Comparison of ENCODE assay signal across 8 cellular contexts in the genomic region with DNA sequence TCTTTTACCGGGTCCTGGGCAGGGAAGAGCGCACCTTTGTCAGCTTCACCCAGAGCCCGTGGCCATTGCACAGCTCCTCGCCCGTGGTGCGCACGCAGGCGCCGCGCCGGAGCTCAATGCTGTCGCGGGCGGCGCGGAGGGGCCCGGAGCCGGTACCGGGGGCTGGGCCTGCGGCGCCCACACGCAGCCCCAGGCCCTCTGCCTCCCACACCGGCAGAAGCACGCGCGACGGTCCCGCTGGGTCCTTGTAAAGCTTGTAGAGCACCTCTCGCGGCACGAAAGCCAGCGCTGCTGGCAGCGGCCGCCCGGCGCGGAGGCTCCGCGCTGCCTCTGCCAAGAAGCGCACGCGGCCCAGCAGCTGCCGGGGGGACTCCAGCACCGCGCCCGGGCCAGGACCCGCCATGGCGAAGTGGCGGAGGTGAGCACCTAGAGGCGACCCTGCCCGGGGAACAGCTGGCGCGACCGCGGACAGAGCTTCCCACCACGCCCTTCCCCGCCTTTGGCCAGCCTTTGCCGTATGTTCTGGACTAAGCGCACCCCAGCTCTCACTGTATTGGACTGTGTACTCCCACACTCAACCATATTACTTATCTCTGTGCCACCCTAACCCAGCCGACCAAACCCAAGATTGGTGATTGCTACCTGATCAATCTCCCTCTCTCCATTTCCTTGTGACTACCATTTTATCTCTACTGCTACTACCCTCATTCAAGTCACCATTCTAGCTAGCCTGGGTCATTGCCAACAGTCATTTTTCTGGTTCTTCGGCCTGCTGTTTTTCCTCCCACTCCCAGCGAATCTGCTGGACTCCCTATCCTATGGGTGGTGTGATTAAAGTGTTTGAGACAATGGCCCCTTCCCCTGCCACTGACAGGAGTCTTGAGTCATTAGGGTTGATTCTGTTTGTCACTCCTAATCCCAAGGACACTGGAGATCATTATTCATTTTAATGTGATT. TPM values are rescaled to one million over a fixed set of nuclear protein-coding genes. Genes with fewer than 3 reads are reported as not detected.
DNase-seq lines count a peak whose midpoint lies in the region; ATAC-seq and TF ChIP-seq lines count a peak whose summit lies in the region.

A gene (minus strand): TSS at position 470 of the 957 bp plus-strand sequence. CDS start 67 bp downstream, at position 403.

- peaks cover 32% of the 10 kb centered on the region for H3K36me3 Mint-ChIP-seq in activated T-helper 2 cell treated with anti-CD3 and anti-CD28 coated beads, Interferon-gamma antibody, Interleukin-2, Interleukin-4, amounts not matched to agents 10 μg/mL and 5 μg/mL and 100 μg/mL, durations not matched to agents 14 hours and 24 hours and 36 hours (ENCODE audit: low read depth)
- H3K36me3 Mint-ChIP-seq in natural killer cell: no peaks in the 10 kb centered on the region

- ATAC-seq in DND-41 (ENCODE audit: insufficient read depth, low read depth) (peak; percentile 80), GM21737 (IDR thresholded peaks at IDR 0.05; ENCODE audit: unreplicated experiment) (peak; percentile 62), natural killer cell (peak; percentile 57 to 81 (median 72))
- ATAC-seq in stimulated activated naive CD8-positive, alpha-beta T cell treated with anti-CD3 and anti-CD28 coated beads, Interleukin-15, amount 100 ng/mL, for 72 hours: peak; percentile 83

- H4K20me1 ChIP-seq in DND-41 (ENCODE audit: insufficient read depth, low read length): peaks cover 9% of the 10 kb centered on the region; the same call in 1 of the 2 replicates
- H4K20me1 ChIP-seq in Karpas-422 (ENCODE audit: insufficient read depth, low read depth, low read length): no peaks in the 10 kb centered on the region

- peak within 1 kb of the TSS; percentile 55 to 78 for H3K4me3 ChIP-seq in DND-41 (ENCODE audit: low read depth in 1 of 2, low read length in 2 of 2)
- peak within 1 kb of the TSS; percentile 91 for H3K4me3 ChIP-seq in Karpas-422 (ENCODE audit: low read length)

- H3K9me3 ChIP-seq in DND-41 (ENCODE audit: insufficient read depth, low read length, severe bottlenecking) (no peaks in the 10 kb centered on the region), Karpas-422 (ENCODE audit: low read length) (no peaks in the 10 kb centered on the region)

- peaks cover 24% of the 10 kb centered on the region for H3K79me2 ChIP-seq in DND-41 (ENCODE audit: insufficient read depth, low read length)
- H3K79me2 ChIP-seq in Karpas-422 (ENCODE audit: low read length): peaks cover 20% of the 10 kb centered on the region; the same call in 1 of the 2 replicates

- peak within 1 kb of the TSS; percentile 100 for H2AFZ ChIP-seq in DND-41 (ENCODE audit: low read depth, low read length)
- peak within 1 kb of the TSS; percentile 100 for H2AFZ ChIP-seq in Karpas-422 (ENCODE audit: low read length)

- peaks cover 47% of the 10 kb centered on the region for H3K36me3 ChIP-seq in DND-41 (ENCODE audit: insufficient read depth, low read length)
- 0 out of 2 replicates have a peak, but pooled peaks cover 6% of the 10 kb centered on the region for H3K36me3 ChIP-seq in Karpas-422 (ENCODE audit: insufficient read depth, low read length)

- DNase-seq in DND-41 (peak; percentile 78), Karpas-422 (peak; percentile 90), RPMI8226 (peak; percentile 93), fibroblast of peridontal ligament (ENCODE audit: extremely low read depth) (peak; percentile 69), natural killer cell (peak; percentile 61)
- DNase-seq in activated T-helper 2 cell treated with anti-CD3 and anti-CD28 coated beads, Interferon-gamma antibody, Interleukin-2, Interleukin-4, amounts not matched to agents 10 μg/mL and 5 μg/mL and 100 μg/mL, durations not matched to agents 14 hours and 24 hours and 36 hours (ENCODE audit: low spot score): peak; percentile 71
- DNase-seq in stimulated activated naive CD8-positive, alpha-beta T cell treated with anti-CD3 and anti-CD28 coated beads, Interleukin-15, amount 100 ng/mL, for 72 hours: peak; percentile 73 to 76

- peak within 1 kb of the TSS; percentile 78 for H3K4me3 Mint-ChIP-seq in activated T-helper 2 cell treated with anti-CD3 and anti-CD28 coated beads, Interferon-gamma antibody, Interleukin-2, Interleukin-4, amounts not matched to agents 10 μg/mL and 5 μg/mL and 100 μg/mL, durations not matched to agents 14 hours and 24 hours and 36 hours (ENCODE audit: low read depth)
- H3K4me3 Mint-ChIP-seq in natural killer cell: peak within 1 kb of the TSS; percentile 89
- peak within 1 kb of the TSS; percentile 88 to 95 for H3K4me3 Mint-ChIP-seq in stimulated activated naive CD8-positive, alpha-beta T cell treated with anti-CD3 and anti-CD28 coated beads, Interleukin-15, amount 100 ng/mL, for 72 hours

- H3K27me3 ChIP-seq in DND-41 (ENCODE audit: insufficient read depth, low read length, poor library complexity): no peaks in the 10 kb centered on the region
- H3K27me3 ChIP-seq in Karpas-422 (ENCODE audit: low read length): no peaks in the 10 kb centered on the region

- peaks cover 34% of the 10 kb centered on the region for H3K4me1 Mint-ChIP-seq in activated T-helper 2 cell treated with anti-CD3 and anti-CD28 coated beads, Interferon-gamma antibody, Interleukin-2, Interleukin-4, amounts not matched to agents 10 μg/mL and 5 μg/mL and 100 μg/mL, durations not matched to agents 14 hours and 24 hours and 36 hours (ENCODE audit: low read depth)
- peaks cover 43 to 62% of the 10 kb centered on the region in 2 donors for H3K4me1 Mint-ChIP-seq in natural killer cell
- peaks cover 50% of the 10 kb centered on the region for H3K4me1 Mint-ChIP-seq in stimulated activated naive CD8-positive, alpha-beta T cell treated with anti-CD3 and anti-CD28 coated beads, Interleukin-15, amount 100 ng/mL, for 72 hours

- H3K4me2 ChIP-seq in DND-41 (ENCODE audit: insufficient read depth, low read length): peak within 1 kb of the TSS; percentile 84
- peak within 1 kb of the TSS; percentile 94 for H3K4me2 ChIP-seq in Karpas-422 (ENCODE audit: low read depth, low read length, poor library complexity, severe bottlenecking)

- peak within 1 kb of the TSS; percentile 81 for H3K27ac ChIP-seq in DND-41 (ENCODE audit: low read length)
- peak within 1 kb of the TSS; percentile 18; the same call in 1 of the 2 replicates for H3K27ac ChIP-seq in Karpas-422 (ENCODE audit: low read length)

- TF ChIP-seq CTCF in DND-41 (IDR thresholded peaks at IDR 0.05; ENCODE audit: borderline replicate concordance, extremely low read depth, low read length, poor library complexity, severe bottlenecking): no peak
- no peak for TF ChIP-seq CTCF in natural killer cell (IDR thresholded peaks at IDR 0.05)

- H3K9me3 Mint-ChIP-seq in activated T-helper 2 cell treated with anti-CD3 and anti-CD28 coated beads, Interferon-gamma antibody, Interleukin-2, Interleukin-4, amounts not matched to agents 10 μg/mL and 5 μg/mL and 100 μg/mL, durations not matched to agents 14 hours and 24 hours and 36 hours: no peaks in the 10 kb centered on the region
- no peaks in the 10 kb centered on the region for H3K9me3 Mint-ChIP-seq in natural killer cell
- H3K9me3 Mint-ChIP-seq in stimulated activated naive CD8-positive, alpha-beta T cell treated with anti-CD3 and anti-CD28 coated beads, Interleukin-15, amount 100 ng/mL, for 72 hours: no peaks in the 10 kb centered on the region

- peaks cover 45% of the 10 kb centered on the region for H3K4me1 ChIP-seq in DND-41 (ENCODE audit: insufficient read depth, low read length)
- peaks cover 32% of the 10 kb centered on the region for H3K4me1 ChIP-seq in Karpas-422 (ENCODE audit: low read length)

- H3K9me2 ChIP-seq in Karpas-422 (replicated peaks; ENCODE audit: insufficient read depth, low read length): no peaks in the 10 kb centered on the region

- intact Hi-C loops in activated T-helper 2 cell treated with anti-CD3 and anti-CD28 coated beads, Interferon-gamma antibody, Interleukin-2, Interleukin-4, amounts not matched to agents 10 μg/mL and 5 μg/mL and 100 μg/mL, durations not matched to agents 14 hours and 24 hours and 36 hours (cut with micrococcal nuclease): loop anchor here (1.0 to 10.0 kb wide), 9 partner anchors 174 to 794 kb away; a partner anchor contains a TSS
- intact Hi-C loops in natural killer cell (cut with micrococcal nuclease): loop anchor here (1.0 to 5.0 kb wide), 2 partner anchors 25 to 234 kb away; a partner anchor contains a TSS

- H3K27me3 Mint-ChIP-seq in activated T-helper 2 cell treated with anti-CD3 and anti-CD28 coated beads, Interferon-gamma antibody, Interleukin-2, Interleukin-4, amounts not matched to agents 10 μg/mL and 5 μg/mL and 100 μg/mL, durations not matched to agents 14 hours and 24 hours and 36 hours (ENCODE audit: low read depth): no peaks in the 10 kb centered on the region
- H3K27me3 Mint-ChIP-seq in natural killer cell (ENCODE audit: low read depth in 2 of 2): no peaks in the 10 kb centered on the region
- H3K27me3 Mint-ChIP-seq in stimulated activated naive CD8-positive, alpha-beta T cell treated with anti-CD3 and anti-CD28 coated beads, Interleukin-15, amount 100 ng/mL, for 72 hours: no peaks in the 10 kb centered on the region

- H3K27ac Mint-ChIP-seq in activated T-helper 2 cell treated with anti-CD3 and anti-CD28 coated beads, Interferon-gamma antibody, Interleukin-2, Interleukin-4, amounts not matched to agents 10 μg/mL and 5 μg/mL and 100 μg/mL, durations not matched to agents 14 hours and 24 hours and 36 hours: peak within 1 kb of the TSS; percentile 92
- peak within 1 kb of the TSS; percentile 94 to 97 for H3K27ac Mint-ChIP-seq in natural killer cell
- peak within 1 kb of the TSS; percentile 65 to 93 for H3K27ac Mint-ChIP-seq in stimulated activated naive CD8-positive, alpha-beta T cell treated with anti-CD3 and anti-CD28 coated beads, Interleukin-15, amount 100 ng/mL, for 72 hours

- H3K9ac ChIP-seq in DND-41 (ENCODE audit: low read depth, low read length) (peak within 1 kb of the TSS; percentile 73), Karpas-422 (ENCODE audit: low read length) (peak within 1 kb of the TSS; percentile 83)

RNA-seq across cellular contexts. Expression of the gene that starts here (rescaled TPM):
- total RNA-seq in Karpas-422 (2014; rRNA removed; shearing (Covaris generic); ENCODE audit: low replicate concordance): 6.9 and 8.8 TPM in 2 replicates
- total RNA-seq in activated T-helper 2 cell treated with anti-CD3 and anti-CD28 coated beads, Interferon-gamma antibody, Interleukin-2, Interleukin-4, amounts not matched to agents 10 μg/mL and 5 μg/mL and 100 μg/mL, durations not matched to agents 14 hours and 24 hours and 36 hours: 20.7 and 22.1 TPM in 2 replicates
- total RNA-seq in natural killer cell: 10 to 100 TPM; 56.6 to 67.4 (median 64.4) TPM

Comparison
In these comparisons a context has a peak if more than half of its experiments do, and no peak if none do; other contexts are left out.
1. Peak in every context shown above with its lines: DNase-seq, ATAC-seq, H3K4me3 ChIP-seq and H3K27ac ChIP-seq.